In genomic region chr1:184386271-184387068, GRCh38 we compare ENCODE assay signal across 8 cellular contexts. TPM values are rescaled to one million over a fixed set of nuclear protein-coding genes. Genes with fewer than 3 reads are reported as not detected.
DNase-seq lines count a peak whose midpoint lies in the region; TF ChIP-seq lines count a peak whose summit lies in the region.

Gene C1orf21, plus strand, starts transcription at chr1:184387029. Its CDS starts 90,481 bp downstream, at chr1:184477510.

- no peak within 1 kb of the TSS for H2AFZ ChIP-seq in OCI-LY7 (ENCODE audit: low read length)

- no TSS peak for BruUV-seq in OCI-LY7 (replicated peaks; lab: Mats Ljungman, UMichigan)

- no peaks in the 10 kb centered on the region for H3K36me3 ChIP-seq in CD4-positive, alpha-beta memory T cell (ENCODE audit: insufficient read depth, low read length)
- H3K36me3 ChIP-seq in OCI-LY7 (ENCODE audit: insufficient read depth, low read length): no peaks in the 10 kb centered on the region
- H3K36me3 ChIP-seq in esophagus (ENCODE audit: control insufficient read depth in 2 of 2, insufficient read depth in 2 of 2, low read length in 1 of 2): no peaks in the 10 kb centered on the region
- H3K36me3 ChIP-seq in mucosa of rectum (ENCODE audit: control insufficient read depth in 2 of 2, insufficient read depth in 2 of 2, low read length in 2 of 2): no peaks in the 10 kb centered on the region

- peak within 1 kb of the TSS in 4 of 7 donors; percentile 5 to 71 (median 37) for H3K27ac Mint-ChIP-seq in CD4-positive, alpha-beta memory T cell
- peak within 1 kb of the TSS; percentile 13 for H3K27ac Mint-ChIP-seq in activated T-cell treated with anti-CD3 and anti-CD28 coated beads, Interleukin-2, amount 50 U/mL, for 24 hours

- peak within 1 kb of the TSS; percentile 29; the same call in 1 of the 2 replicates for H3K4me2 ChIP-seq in OCI-LY7 (ENCODE audit: low read length)

- no peaks in the 10 kb centered on the region for H3K36me3 Mint-ChIP-seq in CD4-positive, alpha-beta memory T cell
- no peaks in the 10 kb centered on the region for H3K36me3 Mint-ChIP-seq in activated T-cell treated with anti-CD3 and anti-CD28 coated beads, Interleukin-2, amount 50 U/mL, for 24 hours (ENCODE audit: low read depth)

- peak within 1 kb of the TSS; percentile 79 to 85 for H3K9ac ChIP-seq in mucosa of rectum (ENCODE audit: low read depth in 1 of 2, low read length in 2 of 2)

- 1 to 2% methylated on average over 55 to 78 of the region's 78 CpGs for WGBS in esophagus, 2 donors

- H3K4me3 Mint-ChIP-seq in CD4-positive, alpha-beta memory T cell: peak within 1 kb of the TSS; percentile 79 to 89 (median 84)
- peak within 1 kb of the TSS; percentile 82 for H3K4me3 Mint-ChIP-seq in activated T-cell treated with anti-CD3 and anti-CD28 coated beads, Interleukin-2, amount 50 U/mL, for 24 hours

- peaks cover 9% of the 10 kb centered on the region for H3K4me1 ChIP-seq in CD4-positive, alpha-beta memory T cell (ENCODE audit: insufficient read depth, low read length)
- no peaks in the 10 kb centered on the region for H3K4me1 ChIP-seq in OCI-LY7 (ENCODE audit: insufficient read depth, low read length, poor library complexity, severe bottlenecking)
- peaks cover 0 to 2% of the 10 kb centered on the region in 2 donors for H3K4me1 ChIP-seq in esophagus (ENCODE audit: control insufficient read depth in 2 of 2, insufficient read depth in 2 of 2, low read length in 1 of 2)
- peaks cover 6 to 12% of the 10 kb centered on the region in 2 donors for H3K4me1 ChIP-seq in mucosa of rectum (ENCODE audit: control insufficient read depth in 2 of 2, insufficient read depth in 2 of 2, low read length in 2 of 2)

- H3K27me3 Mint-ChIP-seq in CD4-positive, alpha-beta memory T cell: peaks cover 41 to 51% of the 10 kb centered on the region in 2 donors
- H3K27me3 Mint-ChIP-seq in activated T-cell treated with anti-CD3 and anti-CD28 coated beads, Interleukin-2, amount 50 U/mL, for 24 hours: peaks cover 85% of the 10 kb centered on the region

- H3K27ac ChIP-seq in CD4-positive, alpha-beta memory T cell (ENCODE audit: low read depth, low read length): no peak within 1 kb of the TSS
- H3K27ac ChIP-seq in OCI-LY7 (ENCODE audit: low read depth, low read length, poor library complexity, severe bottlenecking): no peak within 1 kb of the TSS
- peak within 1 kb of the TSS; percentile 81 to 87 for H3K27ac ChIP-seq in esophagus (ENCODE audit: low read depth in 2 of 2, low read length in 1 of 2)
- H3K27ac ChIP-seq in mucosa of rectum (ENCODE audit: low read depth in 2 of 2, low read length in 2 of 2): peak within 1 kb of the TSS; percentile 77 to 80

- H3K4me1 Mint-ChIP-seq in CD4-positive, alpha-beta memory T cell: peaks cover 11 to 24% (median 19%) of the 10 kb centered on the region in 4 donors
- H3K4me1 Mint-ChIP-seq in activated T-cell treated with anti-CD3 and anti-CD28 coated beads, Interleukin-2, amount 50 U/mL, for 24 hours (ENCODE audit: low read depth): peaks cover 16% of the 10 kb centered on the region

- DNase-seq in CD4-positive, alpha-beta memory T cell: peak; percentile 35 to 51 (median 42)
- DNase-seq in GM20000 (ENCODE audit: low spot score) (peak; percentile 91), HT1080 (ENCODE audit: low read depth) (peak; percentile 85), OCI-LY7 (ENCODE audit: low spot score) (no peak)
- DNase-seq in activated T-cell treated with anti-CD3 and anti-CD28 coated beads, Interleukin-2, amount 50 U/mL, for 24 hours: peak; percentile 81
- peak; percentile 69 for DNase-seq in stimulated activated CD8-positive, alpha-beta memory T cell treated with anti-CD3 and anti-CD28 coated beads, Interleukin-4, amount 100 ng/mL, for 24 hours (ENCODE audit: low read depth)

- H3K9me3 ChIP-seq in CD4-positive, alpha-beta memory T cell (ENCODE audit: control insufficient read depth in 1 of 2, low read length in 2 of 2): no peaks in the 10 kb centered on the region
- H3K9me3 ChIP-seq in OCI-LY7 (ENCODE audit: low read length): no peaks in the 10 kb centered on the region
- H3K9me3 ChIP-seq in esophagus (ENCODE audit: control insufficient read depth in 2 of 2, insufficient read depth in 1 of 2, low read depth in 1 of 2, low read length in 1 of 2): no peaks in the 10 kb centered on the region
- H3K9me3 ChIP-seq in mucosa of rectum (ENCODE audit: control insufficient read depth in 2 of 2, low read length in 2 of 2): no peaks in the 10 kb centered on the region

- peaks cover 0 to 2% (median 0%) of the 10 kb centered on the region in 8 donors for H3K9me3 Mint-ChIP-seq in CD4-positive, alpha-beta memory T cell
- H3K9me3 Mint-ChIP-seq in activated T-cell treated with anti-CD3 and anti-CD28 coated beads, Interleukin-2, amount 50 U/mL, for 24 hours: no peaks in the 10 kb centered on the region

- TF ChIP-seq CTCF in GM20000 (IDR thresholded peaks at IDR 0.05; ENCODE audit: extremely low read depth, missing control alignments) (no peak), OCI-LY7 (conservative IDR thresholded peaks at IDR 0.05; ENCODE audit: low read length) (no peak)

- peak within 1 kb of the TSS in 1 of 2 donors; percentile 22 for H3K4me3 ChIP-seq in CD4-positive, alpha-beta memory T cell (ENCODE audit: low read length in 2 of 2)
- no peak within 1 kb of the TSS for H3K4me3 ChIP-seq in OCI-LY7 (ENCODE audit: low read depth, low read length, poor library complexity, severe bottlenecking)
- H3K4me3 ChIP-seq in esophagus (ENCODE audit: low read depth in 1 of 2, low read length in 2 of 2): peak within 1 kb of the TSS; percentile 81 to 94
- H3K4me3 ChIP-seq in mucosa of rectum (ENCODE audit: low read length in 2 of 2): peak within 1 kb of the TSS; percentile 91 to 95

- no peaks in the 10 kb centered on the region for H3K9me2 ChIP-seq in OCI-LY7 (ENCODE audit: insufficient read depth, low read length)

- CTCF ChIA-PET in CD4-positive, alpha-beta memory T cell (lab: Charles Lee; ENCODE audit: partially characterized antibody): no interaction called here
- CTCF ChIA-PET in OCI-LY7 (lab: Charles Lee; ENCODE audit: unreplicated experiment): no interaction called here

- H4K20me1 ChIP-seq in OCI-LY7 (ENCODE audit: insufficient read depth, low read length): no peaks in the 10 kb centered on the region

- intact Hi-C loops in CD4-positive, alpha-beta memory T cell (cut with micrococcal nuclease): no loop called here
- intact Hi-C loops in OCI-LY7 (cut with micrococcal nuclease; ENCODE audit: unreplicated experiment): no loop called here

- H3K27me3 ChIP-seq in CD4-positive, alpha-beta memory T cell (ENCODE audit: insufficient read depth, low read length): peaks cover 7% of the 10 kb centered on the region
- H3K27me3 ChIP-seq in esophagus (ENCODE audit: control insufficient read depth in 1 of 2, insufficient read depth in 2 of 2, low read length in 2 of 2) (no peaks in the 10 kb centered on the region), mucosa of rectum (ENCODE audit: control insufficient read depth in 2 of 2, insufficient read depth in 2 of 2, low read length in 2 of 2) (peaks cover 0 to 4% of the 10 kb centered on the region in 2 donors)

- H3K79me2 ChIP-seq in OCI-LY7 (ENCODE audit: insufficient read depth, low read depth, low read length): no peaks in the 10 kb centered on the region

- POLR2A ChIA-PET in CD4-positive, alpha-beta memory T cell (lab: Charles Lee; ENCODE audit: partially characterized antibody): no interaction called here
- POLR2A ChIA-PET in OCI-LY7 (lab: Charles Lee): interaction anchor here (0.7 kb wide), 1 partner anchor 1406 kb away, joined by 4 read pairs; no protein-coding TSS in a partner anchor

RNA-seq across cellular contexts. Expression of gene C1orf21, which starts in this region (rescaled TPM):
- under 1 TPM; 0.61 to 0.80 TPM for total RNA-seq in CD4-positive, alpha-beta memory T cell
- polyA plus RNA-seq in CD4-positive, alpha-beta memory T cell: under 1 TPM; 0.20 to 0.48 TPM
- 10.8 and 15.0 TPM in 2 replicates for total RNA-seq in HT1080 (2014; rRNA removed; shearing (Covaris generic))
- 18.9 and 24.6 TPM in 2 replicates for polyA plus RNA-seq in HT1080 (2015; cell fraction: cytosol; rRNA removed)
- 11.7 and 13.5 TPM in 2 replicates for polyA plus RNA-seq in HT1080 (2015; cell fraction: nucleus; rRNA removed)
- not detected in 2 replicates for total RNA-seq in OCI-LY7 (2014; rRNA removed; shearing (Covaris generic))
- total RNA-seq in OCI-LY7 (2022): not detected in 2 replicates
- 10 to 100 TPM; 26.8 to 29.7 TPM for polyA plus RNA-seq in esophagus

Comparison
In these comparisons a context has a peak if more than half of its experiments do, and no peak if none do; other contexts are left out.
1. RNA of gene C1orf21 (polyA plus RNA-seq): 26.8 to 29.7 TPM in esophagus; 0.20 to 0.48 TPM in CD4-positive, alpha-beta memory T cell; every median in the first group is over 10 times any median in the second.
2. Peak in DNase-seq in CD4-positive, alpha-beta memory T cell; RNA of the gene not detected or under 1 TPM.
3. H3K27ac ChIP-seq: peak in esophagus (2 of 2) and mucosa of rectum (2 of 2); none in CD4-positive, alpha-beta memory T cell (single experiment) and OCI-LY7 (single experiment).